1 cellular context compared by ENCODE assay signal in genomic region chr17:58679263-58680037, GRCh38.
TF ChIP-seq lines count a peak whose summit lies in the region.

No MANE protein-coding gene starts in this region.

TF ChIP-seq in H1, 55 proteins besides CTCF, POLR2A, EP300 and RAD21:
- TF ChIP-seq CHD2 (IDR thresholded peaks at IDR 0.05; ENCODE audit: low read length), result no peak
- no peak for TF ChIP-seq RNF2 (IDR thresholded peaks at IDR 0.05; ENCODE audit: borderline replicate concordance, low read depth, low read length, missing control alignments, poor library complexity, severe bottlenecking)
- no peak for TF ChIP-seq SIRT6 (IDR thresholded peaks at IDR 0.05; ENCODE audit: low read length)
- no peak for TF ChIP-seq PHF8 (conservative IDR thresholded peaks at IDR 0.05; ENCODE audit: low read depth, low read length)
- no peak for TF ChIP-seq RXRA (IDR thresholded peaks at IDR 0.05; ENCODE audit: insufficient read depth, low read depth, low read length)
- TF ChIP-seq HDAC6 (IDR thresholded peaks at IDR 0.05; ENCODE audit: low read depth, low read length), result no peak
- no peak for TF ChIP-seq USF2 (IDR thresholded peaks at IDR 0.05; ENCODE audit: low read length)
- no peak for TF ChIP-seq CBX5 (IDR thresholded peaks at IDR 0.05; ENCODE audit: low read depth, low read length)
- TF ChIP-seq SP4 (IDR thresholded peaks at IDR 0.05; ENCODE audit: low read length), result no peak
- TF ChIP-seq SUZ12 (IDR thresholded peaks at IDR 0.05; ENCODE audit: low read length), result no peak
- no peak for TF ChIP-seq POU5F1 (IDR thresholded peaks at IDR 0.05; ENCODE audit: low read depth, low read length)
- TF ChIP-seq KDM5A (IDR thresholded peaks at IDR 0.05; ENCODE audit: low read length), result no peak
- no peak for TF ChIP-seq CHD7 (IDR thresholded peaks at IDR 0.05; ENCODE audit: insufficient replicate concordance, low read length)
- TF ChIP-seq SP2 (IDR thresholded peaks at IDR 0.05; ENCODE audit: low read length), result no peak
- TF ChIP-seq KDM1A (IDR thresholded peaks at IDR 0.05; ENCODE audit: borderline replicate concordance, low read length), result no peak
- TF ChIP-seq ZNF274 (IDR thresholded peaks at IDR 0.05; ENCODE audit: borderline replicate concordance, extremely low read depth, low read length), result no peak
- TF ChIP-seq CREB1 (IDR thresholded peaks at IDR 0.05), result no peak
- TF ChIP-seq JUN (IDR thresholded peaks at IDR 0.05; ENCODE audit: low read depth, low read length), result no peak
- no peak for TF ChIP-seq CTBP2 (IDR thresholded peaks at IDR 0.05; ENCODE audit: borderline replicate concordance, insufficient read depth, insufficient read length, low read length)
- no peak for TF ChIP-seq GABPA (IDR thresholded peaks at IDR 0.05; ENCODE audit: borderline replicate concordance, insufficient read depth, low read length)
- no peak for TF ChIP-seq SAP30 (IDR thresholded peaks at IDR 0.05; ENCODE audit: insufficient read depth, insufficient replicate concordance, low read length)
- TF ChIP-seq KDM4A (IDR thresholded peaks at IDR 0.05; ENCODE audit: low read depth, low read length, severe bottlenecking), result no peak
- TF ChIP-seq NANOG (IDR thresholded peaks at IDR 0.05; ENCODE audit: insufficient read depth, low read depth, low read length, poor library complexity, severe bottlenecking), result no peak
- TF ChIP-seq POLR2AphosphoS5 (IDR thresholded peaks at IDR 0.05; ENCODE audit: low read depth, low read length), result peak; percentile 99
- TF ChIP-seq BCL11A (IDR thresholded peaks at IDR 0.05; ENCODE audit: low read depth in 2 of 2, low read length in 2 of 2), result peak in 1 of 2 experiments; percentile 16
- no peak for TF ChIP-seq ASH2L (IDR thresholded peaks at IDR 0.05; ENCODE audit: low read length)
- no peak for TF ChIP-seq MAFK (IDR thresholded peaks at IDR 0.05; ENCODE audit: low read depth, low read length)
- TF ChIP-seq SIN3A (conservative IDR thresholded peaks at IDR 0.05 in 1 of 2, IDR thresholded peaks at IDR 0.05 in 1 of 2; ENCODE audit: low read depth in 1 of 2, low read length in 2 of 2), result 0 out of 4 replicates have a peak, but pooled peaks of 1 of the 2 experiments have one; percentile 68
- no peak for TF ChIP-seq HDAC2 (IDR thresholded peaks at IDR 0.05; ENCODE audit: borderline replicate concordance in 1 of 2, low read depth in 2 of 2, low read length in 2 of 2)
- no peak for TF ChIP-seq SIX5 (IDR thresholded peaks at IDR 0.05; ENCODE audit: low read depth, low read length)
- no peak for TF ChIP-seq CEBPB (IDR thresholded peaks at IDR 0.05; ENCODE audit: low read depth, low read length)
- no peak for TF ChIP-seq MAX (IDR thresholded peaks at IDR 0.05)
- TF ChIP-seq EGR1 (IDR thresholded peaks at IDR 0.05; ENCODE audit: borderline replicate concordance, low read depth, low read length), result peak; percentile 66; the same call in 1 of the 2 replicates
- TF ChIP-seq SP1 (IDR thresholded peaks at IDR 0.05; ENCODE audit: low read depth, low read length), result peak; percentile 80; the same call in 1 of the 2 replicates
- no peak for TF ChIP-seq BRCA1 (IDR thresholded peaks at IDR 0.05; ENCODE audit: low read depth, low read length)
- no peak for TF ChIP-seq SRF (IDR thresholded peaks at IDR 0.05; ENCODE audit: low read depth, low read length)
- TF ChIP-seq TAF1 (IDR thresholded peaks at IDR 0.05; ENCODE audit: low read depth, low read length), result no peak
- no peak for TF ChIP-seq RBBP5 (IDR thresholded peaks at IDR 0.05; ENCODE audit: borderline replicate concordance, low read depth, low read length)
- TF ChIP-seq RFX5 (IDR thresholded peaks at IDR 0.05; ENCODE audit: borderline replicate concordance, low read depth, low read length), result no peak
- TF ChIP-seq ATF2 (IDR thresholded peaks at IDR 0.05; ENCODE audit: low read length), result peak; percentile 81; the same call in 1 of the 2 replicates
- TF ChIP-seq TBP (IDR thresholded peaks at IDR 0.05; ENCODE audit: low read depth, low read length), result peak; percentile 96
- no peak for TF ChIP-seq E2F6 (IDR thresholded peaks at IDR 0.05)
- TF ChIP-seq ATF3 (IDR thresholded peaks at IDR 0.05; ENCODE audit: insufficient read depth, low read depth, low read length), result no peak
- TF ChIP-seq TEAD4 (IDR thresholded peaks at IDR 0.05; ENCODE audit: low read depth, low read length), result no peak
- TF ChIP-seq NRF1 (IDR thresholded peaks at IDR 0.05; ENCODE audit: low read depth, low read length), result no peak
- no peak for TF ChIP-seq YY1 (IDR thresholded peaks at IDR 0.05; ENCODE audit: low read depth, low read length)
- no peak for TF ChIP-seq CHD1 (IDR thresholded peaks at IDR 0.05; ENCODE audit: low read depth, low read length)
- TF ChIP-seq EZH2 (IDR thresholded peaks at IDR 0.05; ENCODE audit: low read depth, low read length, severe bottlenecking), result no peak
- TF ChIP-seq FOSL1 (IDR thresholded peaks at IDR 0.05; ENCODE audit: insufficient read depth, low read depth, low read length), result no peak
- peak; percentile 100 for TF ChIP-seq TAF7 (optimal IDR thresholded peaks at IDR 0.05; ENCODE audit: borderline replicate concordance, low read depth, low read length)
- peak; percentile 98 for TF ChIP-seq GTF2F1 (IDR thresholded peaks at IDR 0.05; ENCODE audit: borderline replicate concordance, low read depth, low read length)
- no peak for TF ChIP-seq BACH1 (IDR thresholded peaks at IDR 0.05; ENCODE audit: low read length)
- no peak for TF ChIP-seq TCF12 (IDR thresholded peaks at IDR 0.05; ENCODE audit: low read depth, low read length)
- TF ChIP-seq CBX8 (IDR thresholded peaks at IDR 0.05; ENCODE audit: borderline replicate concordance, low read depth, low read length), result no peak
- 0 out of 2 replicates have a peak, but pooled peaks have one; percentile 26 for TF ChIP-seq JUND (IDR thresholded peaks at IDR 0.05; ENCODE audit: low read length)
